In genomic region chr3:194556086-194557056, GRCh38 we compare ENCODE assay signal across 1 cellular context.
TF ChIP-seq lines count a peak whose summit lies in the region.

No MANE protein-coding gene starts in this region.

TF ChIP-seq in K562, 482 proteins besides CTCF, POLR2A, EP300 and RAD21 (continued from another document and continues in another):
- no peak for TF ChIP-seq HOMEZ (CRISPR knock-in tag; IDR thresholded peaks at IDR 0.05)
- TF ChIP-seq TFAP4 (CRISPR knock-in tag; IDR thresholded peaks at IDR 0.05; ENCODE audit: borderline replicate concordance): peak; percentile 33; the same call in 1 of the 2 replicates
- no peak for TF ChIP-seq MBD2 (IDR thresholded peaks at IDR 0.05; ENCODE audit: borderline replicate concordance, low read depth)
- 0 out of 2 replicates have a peak, but pooled peaks have one; percentile 49 for TF ChIP-seq ESRRA (IDR thresholded peaks at IDR 0.05; ENCODE audit: borderline replicate concordance, low read depth)
- no peak for TF ChIP-seq MNT (conservative IDR thresholded peaks at IDR 0.05)
- TF ChIP-seq HDGF (IDR thresholded peaks at IDR 0.05): peak; percentile 91
- TF ChIP-seq TFE3 (CRISPR knock-in tag; IDR thresholded peaks at IDR 0.05): no peak
- TF ChIP-seq ZNF584 (CRISPR knock-in tag; IDR thresholded peaks at IDR 0.05; ENCODE audit: low read depth): peak; percentile 77; the same call in 1 of the 2 replicates
- peak; percentile 89 for TF ChIP-seq DPF2 (IDR thresholded peaks at IDR 0.05)
- no peak for TF ChIP-seq ZNF717 (CRISPR knock-in tag; IDR thresholded peaks at IDR 0.05)
- TF ChIP-seq JUND (IDR thresholded peaks at IDR 0.05; ENCODE audit: borderline replicate concordance, low read depth, low read length): 0 out of 2 replicates have a peak, but pooled peaks have one; percentile 28
- no peak for TF ChIP-seq JUND (tag; IDR thresholded peaks at IDR 0.05; ENCODE audit: borderline replicate concordance, low read depth, low read length)
- no peak for TF ChIP-seq SUPT5H (IDR thresholded peaks at IDR 0.05)
- TF ChIP-seq AFF1 (IDR thresholded peaks at IDR 0.05; ENCODE audit: low read depth in 1 of 2, partially characterized antibody in 2 of 2): no peak
- TF ChIP-seq NR2C2 (CRISPR knock-in tag; IDR thresholded peaks at IDR 0.05): no peak
- peak; percentile 58 for TF ChIP-seq NR2C2 (tag; IDR thresholded peaks at IDR 0.05)
- peak; percentile 67 for TF ChIP-seq MAFK (IDR thresholded peaks at IDR 0.05; ENCODE audit: low read length)
- TF ChIP-seq TEAD2 (tag; IDR thresholded peaks at IDR 0.05): no peak
- peak; percentile 55; the same call in 1 of the 2 replicates for TF ChIP-seq ZEB2 (IDR thresholded peaks at IDR 0.05)
- peak in 2 of 3 experiments; percentile 12 to 52 for TF ChIP-seq YY1 (IDR thresholded peaks at IDR 0.05; ENCODE audit: borderline replicate concordance in 1 of 3, control insufficient read depth in 1 of 3, extremely low read depth in 1 of 3, insufficient read depth in 3 of 3, insufficient read length in 1 of 3, insufficient replicate concordance in 2 of 3, low read depth in 1 of 3, low read length in 2 of 3)
- TF ChIP-seq KDM1A (IDR thresholded peaks at IDR 0.05): peak in 1 of 2 experiments; percentile 52; a peak in 1 of 4 replicates
- 0 out of 2 replicates have a peak, but pooled peaks have one; percentile 11 for TF ChIP-seq THAP12 (CRISPR knock-in tag; IDR thresholded peaks at IDR 0.05)
- TF ChIP-seq KDM2B (CRISPR knock-in tag; IDR thresholded peaks at IDR 0.05): no peak
- peak; percentile 62 for TF ChIP-seq ATF3 (IDR thresholded peaks at IDR 0.05)
- no peak for TF ChIP-seq ATF3 (CRISPR knock-in tag; conservative IDR thresholded peaks at IDR 0.05)
- no peak for TF ChIP-seq HLTF (IDR thresholded peaks at IDR 0.05)
- TF ChIP-seq SMAD4 (CRISPR knock-in tag; conservative IDR thresholded peaks at IDR 0.05): peak; percentile 56; the same call in 1 of the 2 replicates
- TF ChIP-seq BMI1 (IDR thresholded peaks at IDR 0.05; ENCODE audit: low read length): no peak
- no peak for TF ChIP-seq MCM2 (IDR thresholded peaks at IDR 0.05; ENCODE audit: low read depth)
- TF ChIP-seq CTCFL (IDR thresholded peaks at IDR 0.05; ENCODE audit: borderline replicate concordance, insufficient read depth, low read depth, low read length, poor library complexity, severe bottlenecking): no peak
- TF ChIP-seq ZBTB34 (CRISPR knock-in tag; IDR thresholded peaks at IDR 0.05): no peak
- no peak for TF ChIP-seq CBX8 (IDR thresholded peaks at IDR 0.05; ENCODE audit: borderline replicate concordance, extremely low read depth, low read depth, low read length, poor library complexity, severe bottlenecking)
- peak; percentile 63; the same call in 1 of the 2 replicates for TF ChIP-seq HDAC8 (tag; IDR thresholded peaks at IDR 0.05)
- TF ChIP-seq GATAD2A (IDR thresholded peaks at IDR 0.05): peak; percentile 60; the same call in 1 of the 2 replicates
- peak; percentile 62; the same call in 1 of the 2 replicates for TF ChIP-seq ELF1 (tag; IDR thresholded peaks at IDR 0.05)
- TF ChIP-seq ZBTB7A (IDR thresholded peaks at IDR 0.05; ENCODE audit: borderline replicate concordance, control insufficient read depth, low read depth, low read length): peak; percentile 44; the same call in 1 of the 2 replicates
- no peak for TF ChIP-seq EHMT2 (IDR thresholded peaks at IDR 0.05)
- peak; percentile 92 for TF ChIP-seq NFE2 (IDR thresholded peaks at IDR 0.05; ENCODE audit: low read depth)
- TF ChIP-seq CBFA2T2 (conservative IDR thresholded peaks at IDR 0.05): 0 out of 2 replicates have a peak, but pooled peaks have one; percentile 14
- peak; percentile 79 for TF ChIP-seq SMARCA4 (IDR thresholded peaks at IDR 0.05)
- peak; percentile 54; the same call in 1 of the 2 replicates for TF ChIP-seq LEF1 (IDR thresholded peaks at IDR 0.05)
- no peak for TF ChIP-seq PCBP1 (IDR thresholded peaks at IDR 0.05; ENCODE audit: low read depth, low read length, poor library complexity, severe bottlenecking)
- peak; percentile 73 for TF ChIP-seq EGR1 (conservative IDR thresholded peaks at IDR 0.05)
- TF ChIP-seq ETV5 (CRISPR knock-in tag; IDR thresholded peaks at IDR 0.05; ENCODE audit: low read depth): no peak
- TF ChIP-seq CCAR2 (IDR thresholded peaks at IDR 0.05; ENCODE audit: low read depth, low read length): no peak
